In genomic region chr7:113402005-113402404, GRCh38 we compare ENCODE assay signal across 25 cellular contexts.
"Had no signal": no experiment of that assay in that cellular context is flagged by ENCODE, and none has a peak within 500 bp of the region (broad histone marks: within the 10 kb centered on the region; RNA-seq: fewer than 3 reads in every experiment).

No MANE protein-coding gene starts in this region.

- H3K27me3 ChIP-seq: cardiac muscle cell, colonic mucosa had no signal

- ATAC-seq: activated naive CD8-positive, alpha-beta T cell treated with anti-CD3 and anti-CD28 coated beads, Interleukin-2, amount 50 U/mL, for 24 hours; activated T-cell treated with anti-CD3 and anti-CD28 coated beads, Interleukin-2, amount 50 U/mL, for 4 hours; Panc1; WTC11 had no signal

- H3K4me1 ChIP-seq: colonic mucosa had no signal

- H3K36me3 ChIP-seq: cardiac muscle cell, colonic mucosa had no signal

- H3K27ac ChIP-seq: cardiac muscle cell, colonic mucosa had no signal

- H3K9me3 ChIP-seq: colonic mucosa had no signal

- H3K4me3 ChIP-seq: cardiac muscle cell, colonic mucosa had no signal

- DNase-seq: activated CD4-positive, alpha-beta memory T cell treated with anti-CD3 and anti-CD28 coated beads for 36 hours; activated CD4-positive, alpha-beta T cell treated with anti-CD3 and anti-CD28 coated beads for 4 hours; activated CD4-positive, alpha-beta T cell treated with anti-CD3 and anti-CD28 coated beads, Interleukin-2, amount 50 U/mL, for 1 hour; activated CD4-positive, CD25-positive, alpha-beta regulatory T cell treated with anti-CD3 and anti-CD28 coated beads, Interleukin-2, amount 50 U/mL, for 72 hours; activated CD8-positive, alpha-beta memory T cell treated with anti-CD3 and anti-CD28 coated beads, Interleukin-2, amount 50 U/mL, for 4 hours; activated gamma-delta T cell treated with Interleukin-2 at 50 U/mL for 16 hours; activated naive CD4-positive, alpha-beta T cell treated with anti-CD3 and anti-CD28 coated beads, Interleukin-2, amount 10 ng/mL, durations not matched to agents 7 days and 5 days; activated naive CD8-positive, alpha-beta T cell treated with anti-CD3 and anti-CD28 coated beads, Interleukin-2, amount 50 U/mL, for 24 hours; activated T-cell treated with anti-CD3 and anti-CD28 coated beads for 4 hours; activated T-cell treated with anti-CD3 and anti-CD28 coated beads, Interleukin-2, amount 50 U/mL, for 4 hours; amniotic stem cell; aorta; colonic mucosa; Karpas-422; KBM-7; NCI-H1105; NCI-H1417 treated with DMSO at 0.1 percent for 48 hours; NCI-H187 treated with DMSO at 0.1 percent for 48 hours; NCI-H2081; NCI-H510A; NCI-H526; SIG-M5 had no signal
